Comparison of ENCODE assay signal across 16 cellular contexts in genomic region chr18:25658476-25658875, GRCh38.
DNase-seq lines count a peak whose midpoint lies in the region; ATAC-seq, FAIRE-seq and TF ChIP-seq lines count a peak whose summit lies in the region.
"Had no signal": no experiment of that assay in that cellular context is flagged by ENCODE, and none has a peak within 500 bp of the region (broad histone marks: within the 10 kb centered on the region; RNA-seq: fewer than 3 reads in every experiment).

No MANE protein-coding gene starts in this region.

- no peak for TF ChIP-seq CTCF in GM23338 (conservative IDR thresholded peaks at IDR 0.05; ENCODE audit: low read depth in 2 of 2)
- TF ChIP-seq CTCF in nephron progenitor cell (IDR thresholded peaks at IDR 0.05): no peak
- no peak for TF ChIP-seq CTCF in progenitor cell of endocrine pancreas (IDR thresholded peaks at IDR 0.05; ENCODE audit: unreplicated experiment)

- H3K4me1 Mint-ChIP-seq in GM23338 (peaks cover 7% of the 10 kb centered on the region; the same call in 2 of the 3 replicates), nephron progenitor cell (peaks cover 18% of the 10 kb centered on the region), progenitor cell of endocrine pancreas (ENCODE audit: low read depth) (peaks cover 2% of the 10 kb centered on the region)
- H3K4me1 Mint-ChIP-seq: CD4-positive, CD25-positive, alpha-beta regulatory T cell had no signal

- no peaks in the 10 kb centered on the region for H3K36me3 ChIP-seq in GM23338 (ENCODE audit: insufficient read depth)
- H3K36me3 ChIP-seq: BLaER1 treated with 17β-estradiol and CSF1 and Interleukin-3, amounts not matched to agents 10 nM and 100 nM had no signal

- H2AFZ ChIP-seq in GM23338: peak overlapping the region; percentile 31; the same call in 1 of the 2 replicates

- no peak overlapping the region for H3K4me2 ChIP-seq in GM23338
- H3K4me2 ChIP-seq: BLaER1 treated with 17β-estradiol and CSF1 and Interleukin-3, amounts not matched to agents 10 nM and 100 nM had no signal

- ATAC-seq in GM23338: no peak
- ATAC-seq: GM12878 had no signal

- no peak for DNase-seq in GM23338 (ENCODE audit: low spot score)
- no peak for DNase-seq in nephron progenitor cell
- DNase-seq in progenitor cell of endocrine pancreas (ENCODE audit: low spot score, unreplicated experiment): no peak
- DNase-seq in NOMO-1 treated with DMSO at 0.1 percent for 48 hours (lab: John Stamatoyannopoulos, UW; ENCODE audit: unreplicated experiment): no peak
- no peak for DNase-seq in EL
- DNase-seq in Kasumi-1 (lab: John Stamatoyannopoulos, UW): no peak
- DNase-seq: ACHN; Calu3; CD4-positive, CD25-positive, alpha-beta regulatory T cell; DMS 273 treated with DMSO at 0.1 percent for 48 hours; GOT3; H9 had no signal

- H3K9me3 Mint-ChIP-seq in GM23338: no peaks in the 10 kb centered on the region
- H3K9me3 Mint-ChIP-seq in nephron progenitor cell: no peaks in the 10 kb centered on the region
- no peaks in the 10 kb centered on the region for H3K9me3 Mint-ChIP-seq in progenitor cell of endocrine pancreas (ENCODE audit: low read depth)
- H3K9me3 Mint-ChIP-seq: H9 had no signal

- H3K27ac ChIP-seq in GM23338 (ENCODE audit: low read depth): no peak overlapping the region
- H3K27ac ChIP-seq: BLaER1 treated with 17β-estradiol and CSF1 and Interleukin-3, amounts not matched to agents 10 nM and 100 nM had no signal

- no peak overlapping the region for H3K27ac Mint-ChIP-seq in GM23338
- H3K27ac Mint-ChIP-seq in nephron progenitor cell: peak overlapping the region; percentile 5
- peak overlapping the region; percentile 54 for H3K27ac Mint-ChIP-seq in progenitor cell of endocrine pancreas
- H3K27ac Mint-ChIP-seq: CD4-positive, CD25-positive, alpha-beta regulatory T cell; H9 had no signal

- H3K27me3 Mint-ChIP-seq in GM23338 (ENCODE audit: insufficient read depth, low read depth, poor library complexity): no peaks in the 10 kb centered on the region
- H3K27me3 Mint-ChIP-seq in nephron progenitor cell (ENCODE audit: low read depth, poor library complexity): peaks cover 6% of the 10 kb centered on the region
- peaks cover 6% of the 10 kb centered on the region for H3K27me3 Mint-ChIP-seq in progenitor cell of endocrine pancreas

- H3K4me3 Mint-ChIP-seq in GM23338 (no peak overlapping the region), nephron progenitor cell (no peak overlapping the region), progenitor cell of endocrine pancreas (ENCODE audit: low read depth) (no peak overlapping the region)
- H3K4me3 Mint-ChIP-seq: CD4-positive, CD25-positive, alpha-beta regulatory T cell; H9 had no signal

- H4K20me1 ChIP-seq in GM23338 (replicated peaks; ENCODE audit: insufficient read depth): no peaks in the 10 kb centered on the region
- H4K20me1 ChIP-seq: BLaER1 treated with 17β-estradiol and CSF1 and Interleukin-3, amounts not matched to agents 10 nM and 100 nM had no signal

- no peaks in the 10 kb centered on the region for H3K36me3 Mint-ChIP-seq in GM23338 (ENCODE audit: low read depth)
- H3K36me3 Mint-ChIP-seq in nephron progenitor cell (ENCODE audit: low read depth): no peaks in the 10 kb centered on the region
- no peaks in the 10 kb centered on the region for H3K36me3 Mint-ChIP-seq in progenitor cell of endocrine pancreas (ENCODE audit: insufficient read depth)
- H3K36me3 Mint-ChIP-seq: CD4-positive, CD25-positive, alpha-beta regulatory T cell had no signal

- peak; percentile 10 for FAIRE-seq in colon (lab: Jason Lieb, UNC)
- FAIRE-seq: GM12878, GM18507 had no signal

- H3K79me2 ChIP-seq in GM23338 (replicated peaks; ENCODE audit: insufficient read depth): no peaks in the 10 kb centered on the region

- H3K27me3 ChIP-seq in GM23338 (ENCODE audit: insufficient read depth): no peaks in the 10 kb centered on the region
- H3K27me3 ChIP-seq: BLaER1 treated with 17β-estradiol and CSF1 and Interleukin-3, amounts not matched to agents 10 nM and 100 nM had no signal

- no peaks in the 10 kb centered on the region for H3K9me2 ChIP-seq in GM23338 (ENCODE audit: insufficient read depth)

- no peaks in the 10 kb centered on the region; the same call in 1 of the 2 replicates for H3K4me1 ChIP-seq in GM23338 (ENCODE audit: insufficient read depth)
- H3K4me1 ChIP-seq: BLaER1 treated with 17β-estradiol and CSF1 and Interleukin-3, amounts not matched to agents 10 nM and 100 nM had no signal

- H3K4me3 ChIP-seq in GM23338: no peak overlapping the region
- H3K4me3 ChIP-seq: BLaER1 treated with 17β-estradiol and CSF1 and Interleukin-3, amounts not matched to agents 10 nM and 100 nM; GM12878 had no signal

- H3F3A ChIP-seq in GM23338 (replicated peaks; ENCODE audit: low read depth): no peaks in the 10 kb centered on the region

TF ChIP-seq in GM23338, 12 proteins besides CTCF, POLR2A, EP300 and RAD21 (continues in another document):
- no peak for TF ChIP-seq ZNF331 (CRISPR knock-in tag; IDR thresholded peaks at IDR 0.05; ENCODE audit: low read depth)
- no peak for TF ChIP-seq POLR2AphosphoS5 (IDR thresholded peaks at IDR 0.05; ENCODE audit: low read depth)
- no peak for TF ChIP-seq ZNF462 (CRISPR knock-in tag; IDR thresholded peaks at IDR 0.05)
- no peak for TF ChIP-seq CREB1 (CRISPR knock-in tag; IDR thresholded peaks at IDR 0.05; ENCODE audit: low read depth)
- TF ChIP-seq JUNB (IDR thresholded peaks at IDR 0.05; ENCODE audit: unreplicated experiment): no peak
